ENCODE assay signal across 1 cellular context in genomic region chr15:49169880-49170597, GRCh38.
TF ChIP-seq lines count a peak whose summit lies in the region.

GALK2 (plus strand) TSS chr15:49170247; CDS start chr15:49170323, 76 bp downstream.

TF ChIP-seq in HEK293, 187 proteins besides CTCF, POLR2A, EP300 and RAD21 (continued from another document):
- TF ChIP-seq, protein P1, sequence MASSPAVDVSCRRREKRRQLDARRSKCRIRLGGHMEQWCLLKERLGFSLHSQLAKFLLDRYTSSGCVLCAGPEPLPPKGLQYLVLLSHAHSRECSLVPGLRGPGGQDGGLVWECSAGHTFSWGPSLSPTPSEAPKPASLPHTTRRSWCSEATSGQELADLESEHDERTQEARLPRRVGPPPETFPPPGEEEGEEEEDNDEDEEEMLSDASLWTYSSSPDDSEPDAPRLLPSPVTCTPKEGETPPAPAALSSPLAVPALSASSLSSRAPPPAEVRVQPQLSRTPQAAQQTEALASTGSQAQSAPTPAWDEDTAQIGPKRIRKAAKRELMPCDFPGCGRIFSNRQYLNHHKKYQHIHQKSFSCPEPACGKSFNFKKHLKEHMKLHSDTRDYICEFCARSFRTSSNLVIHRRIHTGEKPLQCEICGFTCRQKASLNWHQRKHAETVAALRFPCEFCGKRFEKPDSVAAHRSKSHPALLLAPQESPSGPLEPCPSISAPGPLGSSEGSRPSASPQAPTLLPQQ (tag by site-specific recombination; IDR thresholded peaks at IDR 0.05) = peak; percentile 68
- peak; percentile 49 for TF ChIP-seq ZBTB11 (tag by site-specific recombination; conservative IDR thresholded peaks at IDR 0.05; ENCODE audit: low read depth)
- 0 out of 2 replicates have a peak, but pooled peaks have one; percentile 17 for TF ChIP-seq ZFP37 (tag by site-specific recombination; IDR thresholded peaks at IDR 0.05)
- TF ChIP-seq, protein P2, sequence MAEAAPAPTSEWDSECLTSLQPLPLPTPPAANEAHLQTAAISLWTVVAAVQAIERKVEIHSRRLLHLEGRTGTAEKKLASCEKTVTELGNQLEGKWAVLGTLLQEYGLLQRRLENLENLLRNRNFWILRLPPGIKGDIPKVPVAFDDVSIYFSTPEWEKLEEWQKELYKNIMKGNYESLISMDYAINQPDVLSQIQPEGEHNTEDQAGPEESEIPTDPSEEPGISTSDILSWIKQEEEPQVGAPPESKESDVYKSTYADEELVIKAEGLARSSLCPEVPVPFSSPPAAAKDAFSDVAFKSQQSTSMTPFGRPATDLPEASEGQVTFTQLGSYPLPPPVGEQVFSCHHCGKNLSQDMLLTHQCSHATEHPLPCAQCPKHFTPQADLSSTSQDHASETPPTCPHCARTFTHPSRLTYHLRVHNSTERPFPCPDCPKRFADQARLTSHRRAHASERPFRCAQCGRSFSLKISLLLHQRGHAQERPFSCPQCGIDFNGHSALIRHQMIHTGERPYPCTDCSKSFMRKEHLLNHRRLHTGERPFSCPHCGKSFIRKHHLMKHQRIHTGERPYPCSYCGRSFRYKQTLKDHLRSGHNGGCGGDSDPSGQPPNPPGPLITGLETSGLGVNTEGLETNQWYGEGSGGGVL (tag by site-specific recombination; IDR thresholded peaks at IDR 0.05) = no peak
- TF ChIP-seq ZNF266 (tag by site-specific recombination; IDR thresholded peaks at IDR 0.05; ENCODE audit: low read depth) = no peak
- peak; percentile 69 for TF ChIP-seq SETDB1 (IDR thresholded peaks at IDR 0.05; ENCODE audit: insufficient read length, low read length)
- TF ChIP-seq ZBTB8A (tag by site-specific recombination; IDR thresholded peaks at IDR 0.05) = peak; percentile 49
- peak; percentile 93 for TF ChIP-seq ZBTB17 (tag by site-specific recombination; IDR thresholded peaks at IDR 0.05)
- TF ChIP-seq SP2 (tag by site-specific recombination; IDR thresholded peaks at IDR 0.05) = peak; percentile 88
- no peak for TF ChIP-seq ZSCAN23 (tag by site-specific recombination; IDR thresholded peaks at IDR 0.05)
- TF ChIP-seq, protein P3, sequence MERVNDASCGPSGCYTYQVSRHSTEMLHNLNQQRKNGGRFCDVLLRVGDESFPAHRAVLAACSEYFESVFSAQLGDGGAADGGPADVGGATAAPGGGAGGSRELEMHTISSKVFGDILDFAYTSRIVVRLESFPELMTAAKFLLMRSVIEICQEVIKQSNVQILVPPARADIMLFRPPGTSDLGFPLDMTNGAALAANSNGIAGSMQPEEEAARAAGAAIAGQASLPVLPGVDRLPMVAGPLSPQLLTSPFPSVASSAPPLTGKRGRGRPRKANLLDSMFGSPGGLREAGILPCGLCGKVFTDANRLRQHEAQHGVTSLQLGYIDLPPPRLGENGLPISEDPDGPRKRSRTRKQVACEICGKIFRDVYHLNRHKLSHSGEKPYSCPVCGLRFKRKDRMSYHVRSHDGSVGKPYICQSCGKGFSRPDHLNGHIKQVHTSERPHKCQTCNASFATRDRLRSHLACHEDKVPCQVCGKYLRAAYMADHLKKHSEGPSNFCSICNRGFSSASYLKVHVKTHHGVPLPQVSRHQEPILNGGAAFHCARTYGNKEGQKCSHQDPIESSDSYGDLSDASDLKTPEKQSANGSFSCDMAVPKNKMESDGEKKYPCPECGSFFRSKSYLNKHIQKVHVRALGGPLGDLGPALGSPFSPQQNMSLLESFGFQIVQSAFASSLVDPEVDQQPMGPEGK (tag by site-specific recombination; IDR thresholded peaks at IDR 0.05) = peak; percentile 51; the same call in 1 of the 2 replicates
- no peak for TF ChIP-seq ZNF157 (tag by site-specific recombination; IDR thresholded peaks at IDR 0.05)
- 0 out of 2 replicates have a peak, but pooled peaks have one; percentile 34 for TF ChIP-seq PBX3 (CRISPR knock-in tag; IDR thresholded peaks at IDR 0.05)
- TF ChIP-seq ZNF768 (tag by site-specific recombination; IDR thresholded peaks at IDR 0.05) = no peak
- TF ChIP-seq, protein P4, sequence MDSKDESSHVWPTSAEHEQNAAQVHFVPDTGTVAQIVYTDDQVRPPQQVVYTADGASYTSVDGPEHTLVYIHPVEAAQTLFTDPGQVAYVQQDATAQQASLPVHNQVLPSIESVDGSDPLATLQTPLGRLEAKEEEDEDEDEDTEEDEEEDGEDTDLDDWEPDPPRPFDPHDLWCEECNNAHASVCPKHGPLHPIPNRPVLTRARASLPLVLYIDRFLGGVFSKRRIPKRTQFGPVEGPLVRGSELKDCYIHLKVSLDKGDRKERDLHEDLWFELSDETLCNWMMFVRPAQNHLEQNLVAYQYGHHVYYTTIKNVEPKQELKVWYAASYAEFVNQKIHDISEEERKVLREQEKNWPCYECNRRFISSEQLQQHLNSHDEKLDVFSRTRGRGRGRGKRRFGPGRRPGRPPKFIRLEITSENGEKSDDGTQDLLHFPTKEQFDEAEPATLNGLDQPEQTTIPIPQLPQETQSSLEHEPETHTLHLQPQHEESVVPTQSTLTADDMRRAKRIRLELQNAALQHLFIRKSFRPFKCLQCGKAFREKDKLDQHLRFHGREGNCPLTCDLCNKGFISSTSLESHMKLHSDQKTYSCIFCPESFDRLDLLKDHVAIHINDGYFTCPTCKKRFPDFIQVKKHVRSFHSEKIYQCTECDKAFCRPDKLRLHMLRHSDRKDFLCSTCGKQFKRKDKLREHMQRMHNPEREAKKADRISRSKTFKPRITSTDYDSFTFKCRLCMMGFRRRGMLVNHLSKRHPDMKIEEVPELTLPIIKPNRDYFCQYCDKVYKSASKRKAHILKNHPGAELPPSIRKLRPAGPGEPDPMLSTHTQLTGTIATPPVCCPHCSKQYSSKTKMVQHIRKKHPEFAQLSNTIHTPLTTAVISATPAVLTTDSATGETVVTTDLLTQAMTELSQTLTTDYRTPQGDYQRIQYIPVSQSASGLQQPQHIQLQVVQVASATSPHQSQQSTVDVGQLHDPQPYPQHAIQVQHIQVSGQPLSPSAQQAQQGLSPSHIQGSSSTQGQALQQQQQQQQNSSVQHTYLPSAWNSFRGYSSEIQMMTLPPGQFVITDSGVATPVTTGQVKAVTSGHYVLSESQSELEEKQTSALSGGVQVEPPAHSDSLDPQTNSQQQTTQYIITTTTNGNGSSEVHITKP (tag by site-specific recombination; IDR thresholded peaks at IDR 0.05) = peak; percentile 88
- no peak for TF ChIP-seq ZNF626 (tag by site-specific recombination; IDR thresholded peaks at IDR 0.05)
- TF ChIP-seq OSR2 (tag by site-specific recombination; IDR thresholded peaks at IDR 0.05) = peak; percentile 96
- TF ChIP-seq ZNF16 (tag by site-specific recombination; IDR thresholded peaks at IDR 0.05; ENCODE audit: low read depth) = no peak
- peak; percentile 87 for TF ChIP-seq ZBTB20 (tag by site-specific recombination; IDR thresholded peaks at IDR 0.05)
- TF ChIP-seq ZNF366 (tag by site-specific recombination; conservative IDR thresholded peaks at IDR 0.05) = peak; percentile 62; the same call in 1 of the 2 replicates
- TF ChIP-seq ZNF335 (tag by site-specific recombination; conservative IDR thresholded peaks at IDR 0.05) = no peak; the same call in 1 of the 2 replicates
- 0 out of 2 replicates have a peak, but pooled peaks have one; percentile 24 for TF ChIP-seq TRIM28 (IDR thresholded peaks at IDR 0.05; ENCODE audit: borderline replicate concordance, low read length)
- no peak for TF ChIP-seq ZNF221 (tag by site-specific recombination; IDR thresholded peaks at IDR 0.05; ENCODE audit: borderline replicate concordance)
- no peak for TF ChIP-seq ZNF112 (tag by site-specific recombination; IDR thresholded peaks at IDR 0.05)
- peak; percentile 85 for TF ChIP-seq ZNF629 (tag by site-specific recombination; IDR thresholded peaks at IDR 0.05)
- peak; percentile 91 for TF ChIP-seq ZBTB48 (tag by site-specific recombination; IDR thresholded peaks at IDR 0.05)
- TF ChIP-seq, protein P5, sequence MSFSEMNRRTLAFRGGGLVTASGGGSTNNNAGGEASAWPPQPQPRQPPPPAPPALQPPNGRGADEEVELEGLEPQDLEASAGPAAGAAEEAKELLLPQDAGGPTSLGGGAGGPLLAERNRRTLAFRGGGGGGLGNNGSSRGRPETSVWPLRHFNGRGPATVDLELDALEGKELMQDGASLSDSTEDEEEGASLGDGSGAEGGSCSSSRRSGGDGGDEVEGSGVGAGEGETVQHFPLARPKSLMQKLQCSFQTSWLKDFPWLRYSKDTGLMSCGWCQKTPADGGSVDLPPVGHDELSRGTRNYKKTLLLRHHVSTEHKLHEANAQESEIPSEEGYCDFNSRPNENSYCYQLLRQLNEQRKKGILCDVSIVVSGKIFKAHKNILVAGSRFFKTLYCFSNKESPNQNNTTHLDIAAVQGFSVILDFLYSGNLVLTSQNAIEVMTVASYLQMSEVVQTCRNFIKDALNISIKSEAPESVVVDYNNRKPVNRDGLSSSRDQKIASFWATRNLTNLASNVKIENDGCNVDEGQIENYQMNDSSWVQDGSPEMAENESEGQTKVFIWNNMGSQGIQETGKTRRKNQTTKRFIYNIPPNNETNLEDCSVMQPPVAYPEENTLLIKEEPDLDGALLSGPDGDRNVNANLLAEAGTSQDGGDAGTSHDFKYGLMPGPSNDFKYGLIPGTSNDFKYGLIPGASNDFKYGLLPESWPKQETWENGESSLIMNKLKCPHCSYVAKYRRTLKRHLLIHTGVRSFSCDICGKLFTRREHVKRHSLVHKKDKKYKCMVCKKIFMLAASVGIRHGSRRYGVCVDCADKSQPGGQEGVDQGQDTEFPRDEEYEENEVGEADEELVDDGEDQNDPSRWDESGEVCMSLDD (tag by site-specific recombination; IDR thresholded peaks at IDR 0.05) = no peak
- TF ChIP-seq KLF8 (tag by site-specific recombination; IDR thresholded peaks at IDR 0.05) = 0 out of 2 replicates have a peak, but pooled peaks have one; percentile 15
- TF ChIP-seq GLIS1 (tag by site-specific recombination; IDR thresholded peaks at IDR 0.05) = peak; percentile 45
TF ChIP-seq in HEK293: peak in this region for 36.
